ENCODE assay signal across 8 cellular contexts in the genomic region with DNA sequence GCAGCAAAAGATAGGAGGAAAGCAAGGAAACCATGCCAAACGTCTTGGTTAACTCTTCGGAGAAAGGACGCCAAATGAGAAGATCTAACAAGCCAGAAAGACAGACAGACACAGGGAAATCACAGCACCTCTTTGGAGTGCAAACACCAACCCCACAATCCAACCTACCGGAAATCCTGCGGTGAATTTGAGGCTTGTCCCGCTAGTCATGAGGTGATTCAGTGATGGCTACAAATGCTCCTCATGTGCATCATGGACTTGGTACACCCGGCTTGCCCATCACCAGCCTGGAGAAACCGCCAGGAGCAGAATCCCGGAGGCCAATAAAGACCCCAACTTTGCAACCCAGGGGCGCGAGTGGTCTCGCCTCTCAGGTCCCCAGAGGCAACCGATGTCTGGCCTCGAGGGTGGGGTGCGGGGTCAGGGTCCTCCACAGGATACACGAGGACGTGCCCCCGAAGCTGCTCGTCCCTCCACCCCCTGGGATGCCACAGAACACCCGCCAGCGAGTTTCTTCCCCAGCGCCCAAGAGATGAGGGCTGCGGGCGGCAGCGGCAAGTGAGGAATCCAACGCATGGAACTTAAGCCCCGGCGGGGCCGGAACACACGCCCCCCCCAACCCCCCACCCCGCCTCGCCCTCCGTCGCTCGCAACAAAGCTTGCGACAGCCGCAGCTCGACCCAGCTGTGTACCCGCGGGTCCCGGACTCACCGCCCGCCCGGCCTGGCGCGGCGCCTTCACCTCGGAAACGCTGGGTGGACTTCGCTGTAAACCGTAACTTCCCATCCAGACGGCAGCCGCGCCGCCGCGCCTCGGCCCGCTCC. TPM values are rescaled to one million over a fixed set of nuclear protein-coding genes. Genes with fewer than 3 reads are reported as not detected.
DNase-seq lines count a peak whose midpoint lies in the region; ATAC-seq, FAIRE-seq and TF ChIP-seq lines count a peak whose summit lies in the region.
"Not testable (repeated sequence)": the region's sequence is repeated elsewhere in the genome, so short reads cannot be mapped to it uniquely, and the experiment has no call there.

No MANE protein-coding gene starts in this region.

- H3K36me3 ChIP-seq in OCI-LY1 (ENCODE audit: insufficient read depth, low read length); H1 (ENCODE audit: control insufficient read depth in 2 of 4, insufficient read depth in 4 of 4, low read length in 3 of 4); lung (ENCODE audit: control insufficient read depth in 2 of 2, insufficient read depth in 2 of 2, low read length in 2 of 2): not testable (repeated sequence)

- H2AK5ac ChIP-seq in H1 (ENCODE audit: low read depth, low read length): not testable (repeated sequence)

- not testable (repeated sequence) for H3K79me1 ChIP-seq in H1 (ENCODE audit: low read depth, low read length)

- peak overlapping the region; percentile 64; the same call in 1 of the 2 replicates for H3K9ac ChIP-seq in OCI-LY1 (ENCODE audit: low read length)
- H3K9ac ChIP-seq in H1 (replicated peaks in 1 of 4; ENCODE audit: extremely low read depth in 1 of 4, low read depth in 3 of 4, low read length in 3 of 4): not testable (repeated sequence)

- not testable (repeated sequence) for H3K14ac ChIP-seq in H1 (ENCODE audit: insufficient read length)

- peaks cover 10% of the 10 kb centered on the region for H3K4me1 ChIP-seq in OCI-LY1 (ENCODE audit: insufficient read depth, low read length, severe bottlenecking)
- not testable (repeated sequence) for H3K4me1 ChIP-seq in H1 (replicated peaks in 1 of 4; ENCODE audit: control insufficient read depth in 3 of 4, insufficient read depth in 4 of 4, low read length in 3 of 4); lung (ENCODE audit: control insufficient read depth in 2 of 2, insufficient read depth in 2 of 2, low read length in 2 of 2)

- POLR2A ChIA-PET in H1 (lab: Charles Lee; ENCODE audit: partially characterized antibody): interaction anchor here (1.4 kb wide), 1 partner anchor 144 kb away, joined by 8 read pairs; no protein-coding TSS in a partner anchor

- WGBS in H1 (ENCODE audit: extremely low coverage in 1 of 2, insufficient coverage in 1 of 2, insufficient read length in 1 of 2, insufficient replicate concordance in 2 of 2, low coverage in 1 of 2, low lambda C conversion rate in 2 of 2, missing lambda C conversion rate in 1 of 2), 2 experiments: 8% methylated on average over 14 of the region's 59 CpGs; no CpG with 5 or more reads in 1 of the 2 experiments
- 1 to 2% methylated on average over 32 to 39 of the region's 59 CpGs for WGBS in lung, 2 donors

- not testable (repeated sequence) for H4K20me1 ChIP-seq in OCI-LY1 (ENCODE audit: insufficient read depth, low read length); H1 (replicated peaks in 1 of 2; ENCODE audit: control insufficient read depth in 1 of 2, insufficient read depth in 2 of 2, low read length in 2 of 2)

- H3K9me2 ChIP-seq in OCI-LY1 (ENCODE audit: low read depth, low read length): not testable (repeated sequence)

- not testable (repeated sequence) for H3K9me3 ChIP-seq in OCI-LY1 (ENCODE audit: low read length); H1 (ENCODE audit: insufficient read depth in 2 of 2, low read depth in 1 of 2, low read length in 1 of 2); lung (ENCODE audit: control insufficient read depth in 2 of 2, insufficient read depth in 1 of 2, low read length in 1 of 2)

- H3K4me3 ChIP-seq in OCI-LY1 (ENCODE audit: low read depth, low read length, poor library complexity, severe bottlenecking) (peak overlapping the region; percentile 67), H1 (ENCODE audit: extremely low read depth in 1 of 4, insufficient read depth in 2 of 4, low read depth in 3 of 4, low read length in 4 of 4) (peak overlapping the region; percentile 40 to 64 (median 52)), lung (peak overlapping the region; percentile 45)

- not testable (repeated sequence) for H3K27ac ChIP-seq in OCI-LY1 (ENCODE audit: low read depth, low read length, poor library complexity, severe bottlenecking); H1 (ENCODE audit: low read depth, low read length); lung (ENCODE audit: low read depth in 1 of 2, low read length in 1 of 2)

- H3K27me3 ChIP-seq in OCI-LY1 (ENCODE audit: insufficient read depth, low read length); lung (ENCODE audit: control insufficient read depth, insufficient read depth): not testable (repeated sequence)
- peaks cover 13 to 42% (median 31%) of the 10 kb centered on the region in 4 experiments for H3K27me3 ChIP-seq in H1 (replicated peaks in 1 of 4; ENCODE audit: control insufficient read depth in 3 of 4, extremely low read depth in 1 of 4, insufficient read depth in 3 of 4, low read length in 3 of 4)

- TF ChIP-seq POLR2A in H1 (IDR thresholded peaks at IDR 0.05; ENCODE audit: control extremely low read depth in 1 of 2, low read depth in 2 of 2, low read length in 2 of 2): not testable (repeated sequence)

- H2BK15ac ChIP-seq in H1 (ENCODE audit: low read length): not testable (repeated sequence)

- not testable (repeated sequence) for TF ChIP-seq RAD21 in H1 (IDR thresholded peaks at IDR 0.05 in 1 of 2, conservative IDR thresholded peaks at IDR 0.05 in 1 of 2; ENCODE audit: low read depth in 2 of 2, low read length in 2 of 2)

- not testable (repeated sequence) for H4K8ac ChIP-seq in H1 (ENCODE audit: extremely low read depth, insufficient read depth, low read length)

- H3K79me2 ChIP-seq in OCI-LY1 (ENCODE audit: insufficient read depth, low read length); H1 (ENCODE audit: control insufficient read depth in 1 of 2, insufficient read depth in 2 of 2, low read length in 2 of 2): not testable (repeated sequence)

- peak; percentile 41 for DNase-seq in AG20443 (ENCODE audit: low spot score)
- DNase-seq in activated T-cell treated with anti-CD3 and anti-CD28 coated beads for 24 hours (ENCODE audit: low read depth): peak; percentile 30
- peak in 1 of 2 experiments; percentile 47 for DNase-seq in H1 (ENCODE audit: low read depth in 1 of 2, low spot score in 2 of 2)
- not testable (repeated sequence) for DNase-seq in lung (ENCODE audit: low spot score)
- peak; percentile 35 to 50 for DNase-seq in stimulated activated CD4-positive, alpha-beta T cell treated with anti-CD3 and anti-CD28 coated beads, Interleukin-2, amount 100 ng/mL, for 24 hours

- H3K4me2 ChIP-seq in OCI-LY1 (ENCODE audit: low read length) (peak overlapping the region; percentile 82), H1 (ENCODE audit: insufficient read depth in 1 of 2, low read depth in 2 of 2, low read length in 2 of 2) (peak overlapping the region; percentile 39 to 70)

- H3K23ac ChIP-seq in H1 (ENCODE audit: insufficient read length): not testable (repeated sequence)

- not testable (repeated sequence) for TF ChIP-seq CTCF in OCI-LY1 (IDR thresholded peaks at IDR 0.05; ENCODE audit: low read length); H1 (IDR thresholded peaks at IDR 0.05; ENCODE audit: control extremely low read depth in 1 of 3, insufficient read depth in 1 of 3, low read depth in 1 of 3, low read length in 3 of 3); lung (IDR thresholded peaks at IDR 0.05; ENCODE audit: control extremely low read depth, extremely low read depth)

- H2BK20ac ChIP-seq in H1 (ENCODE audit: low read length): not testable (repeated sequence)

- CTCF ChIA-PET in H1 (lab: Charles Lee; ENCODE audit: partially characterized antibody): not testable (repeated sequence)

- not testable (repeated sequence) for H2BK12ac ChIP-seq in H1 (ENCODE audit: low read depth, low read length)

- ATAC-seq in GM19372 (IDR thresholded peaks at IDR 0.05; ENCODE audit: low read depth, unreplicated experiment) (peak; percentile 65), HG03066 (IDR thresholded peaks at IDR 0.05; ENCODE audit: low read depth, unreplicated experiment) (peak; percentile 46), lung (ENCODE audit: insufficient read depth, low FRiP score) (peak; percentile 79)

- not testable (repeated sequence) for H2BK120ac ChIP-seq in H1 (replicated peaks; ENCODE audit: low read depth, low read length)

- not testable (repeated sequence) for H3K23me2 ChIP-seq in H1 (ENCODE audit: low read depth, low read length)

- not testable (repeated sequence) for H3K4ac ChIP-seq in H1 (replicated peaks; ENCODE audit: insufficient read length, low read depth, low read length)

- TF ChIP-seq EP300 in H1 (IDR thresholded peaks at IDR 0.05; ENCODE audit: borderline replicate concordance in 1 of 2, low read depth in 2 of 2, low read length in 2 of 2): not testable (repeated sequence)

- not testable (repeated sequence) for H2BK5ac ChIP-seq in H1 (ENCODE audit: low read depth, low read length)

- not testable (repeated sequence) for FAIRE-seq in H1 (lab: Jason Lieb, UNC)

- H3F3A ChIP-seq in OCI-LY1 (ENCODE audit: insufficient read depth, low read length): not testable (repeated sequence)

- not testable (repeated sequence) for H4K91ac ChIP-seq in H1 (replicated peaks; ENCODE audit: insufficient read length, low read length)

- not testable (repeated sequence) for H2AFZ ChIP-seq in OCI-LY1 (ENCODE audit: low read length); H1 (ENCODE audit: low read length)

- H4K5ac ChIP-seq in H1 (ENCODE audit: insufficient read length, low read depth, low read length): not testable (repeated sequence)

- H3K56ac ChIP-seq in H1 (replicated peaks; ENCODE audit: insufficient read length, low read depth, low read length): not testable (repeated sequence)

- H3K18ac ChIP-seq in H1 (ENCODE audit: extremely low read depth, low read length): not testable (repeated sequence)

TF ChIP-seq in H1, 55 proteins besides CTCF, POLR2A, EP300 and RAD21:
- TF ChIP-seq EZH2 (IDR thresholded peaks at IDR 0.05; ENCODE audit: low read depth, low read length, severe bottlenecking) (peak; percentile 72), KDM4A (IDR thresholded peaks at IDR 0.05; ENCODE audit: low read depth, low read length, severe bottlenecking) (peak; percentile 38), SUZ12 (IDR thresholded peaks at IDR 0.05; ENCODE audit: low read length) (peak; percentile 51; the same call in 1 of the 2 replicates)
TF ChIP-seq in H1: peak in this region for 3; not testable (repeated sequence) for 52.

RNA-seq across cellular contexts. Expression of a gene that starts 0.6 kb away (rescaled TPM):
- total RNA-seq in H1 (2021; fragmentation: NEBNext Ultra II Directional; extraction: Animal tissue kit (Norgen Biotek cat#: 25700)): 0.31 and 0.37 TPM in 2 replicates
- polyA plus RNA-seq in H1 (2011; rRNA removed): 0.27 and 0.42 TPM in 2 replicates
- polyA plus RNA-seq in H1 (2011; cell fraction: cytosol; rRNA removed): 0.28 TPM
- polyA plus RNA-seq in H1 (2011; cell fraction: nucleus; rRNA removed): 1.2 TPM
- 0.37 to 0.54 TPM (median 0.43 TPM) in 4 replicates for polyA plus RNA-seq in H1 (2012, experiment 1 of 2)
- polyA plus RNA-seq in H1 (2012, experiment 2 of 2): 0.10 TPM
- 0.10 TPM for polyA plus RNA-seq in H1 (2013, experiment 1 of 2)
- polyA plus RNA-seq in H1 (2013, experiment 2 of 2): 0.11 TPM
- 0.85 and 0.98 TPM in 2 replicates for polyA minus RNA-seq in H1 (2011; rRNA and poly(A)+ RNA removed)
- 0.73 TPM for polyA minus RNA-seq in H1 (2011; cell fraction: cytosol; rRNA and poly(A)+ RNA removed)
- polyA minus RNA-seq in H1 (2011; cell fraction: nucleus; rRNA and poly(A)+ RNA removed): 1.3 TPM
- 1 to 10 TPM; 2.1 to 4.6 TPM for total RNA-seq in lung
- polyA plus RNA-seq in lung: under 1 TPM; 0.63 to 0.96 TPM
